In genomic region chr2:176534798-176535479, GRCh38 we compare ENCODE assay signal across 15 cellular contexts.
DNase-seq lines count a peak whose midpoint lies in the region; ATAC-seq and TF ChIP-seq lines count a peak whose summit lies in the region.
"Had no signal": no experiment of that assay in that cellular context is flagged by ENCODE, and none has a peak within 500 bp of the region (broad histone marks: within the 10 kb centered on the region; RNA-seq: fewer than 3 reads in every experiment).

No MANE protein-coding gene starts in this region.

- peaks cover 63% of the 10 kb centered on the region for H3K27me3 Mint-ChIP-seq in T-helper 17 cell

- H3K27ac ChIP-seq in thoracic aorta = no peak overlapping the region
- H3K27ac ChIP-seq in SK-N-SH (ENCODE audit: low read depth in 2 of 2, low read length in 1 of 2) = no peak overlapping the region

- H3K9me3 ChIP-seq in thoracic aorta (no peaks in the 10 kb centered on the region), T-helper 17 cell (ENCODE audit: control insufficient read depth, low read length, poor library complexity, severe bottlenecking) (no peaks in the 10 kb centered on the region), SK-N-SH (no peaks in the 10 kb centered on the region)

- 84% methylated on average over 9 of the region's 9 CpGs for whole genome bisulfite sequencing in SK-N-SH (ENCODE audit: low lambda C conversion rate)

- peaks cover 0 to 12% of the 10 kb centered on the region in 2 donors for H3K4me1 ChIP-seq in thoracic aorta (ENCODE audit: control insufficient read depth in 1 of 2, low read depth in 2 of 2)
- H3K4me1 ChIP-seq in SK-N-SH (ENCODE audit: control insufficient read depth in 1 of 2, insufficient read depth in 2 of 2, low read depth in 1 of 2, low read length in 1 of 2) = peaks cover 0 to 12% of the 10 kb centered on the region in 2 experiments; a peak in 3 of 4 replicates

- H3K79me2 ChIP-seq in SK-N-SH (ENCODE audit: insufficient read depth) = no peaks in the 10 kb centered on the region

- no peaks in the 10 kb centered on the region for H4K20me1 ChIP-seq in SK-N-SH (ENCODE audit: insufficient read depth)

- H3K4me2 ChIP-seq in SK-N-SH = no peak overlapping the region

- no peak overlapping the region for H3K9ac ChIP-seq in SK-N-SH

- TF ChIP-seq CTCF in fibroblast of villous mesenchyme (IDR thresholded peaks at IDR 0.05; ENCODE audit: insufficient read depth, low read depth, low read length) (no peak), thoracic aorta (IDR thresholded peaks at IDR 0.05) (no peak), SK-N-SH (IDR thresholded peaks at IDR 0.05) (no peak)

- H3K4me3 Mint-ChIP-seq in T-helper 17 cell = no peak overlapping the region
- H3K4me3 Mint-ChIP-seq: activated naive CD8-positive, alpha-beta T cell treated with anti-CD3 and anti-CD28 coated beads, Interleukin-2, amount 10 ng/mL, durations not matched to agents 7 days and 5 days; natural killer cell treated with Interleukin-12 subunit alpha and Interleukin-12 subunit beta and Interleukin-15 and Interleukin-18, amount 100 ng/mL, for 72 hours had no signal

- H3K4me1 Mint-ChIP-seq in T-helper 17 cell = no peaks in the 10 kb centered on the region
- H3K4me1 Mint-ChIP-seq: activated naive CD8-positive, alpha-beta T cell treated with anti-CD3 and anti-CD28 coated beads, Interleukin-2, amount 10 ng/mL, durations not matched to agents 7 days and 5 days had no signal

- POLR2A ChIA-PET in SK-N-SH (lab: Yijun Ruan, JAX) = no interaction called here

- no peaks in the 10 kb centered on the region for H3K36me3 Mint-ChIP-seq in T-helper 17 cell (ENCODE audit: low read depth)
- H3K36me3 Mint-ChIP-seq: activated naive CD8-positive, alpha-beta T cell treated with anti-CD3 and anti-CD28 coated beads, Interleukin-2, amount 10 ng/mL, durations not matched to agents 7 days and 5 days; natural killer cell treated with Interleukin-12 subunit alpha and Interleukin-12 subunit beta and Interleukin-15 and Interleukin-18, amount 100 ng/mL, for 72 hours had no signal

- H3K9me2 ChIP-seq in SK-N-SH = no peaks in the 10 kb centered on the region

- H3F3A ChIP-seq in SK-N-SH (replicated peaks; ENCODE audit: insufficient read depth) = no peaks in the 10 kb centered on the region

- DNase-seq in NCI-H510A treated with DMSO at 0.1 percent for 48 hours (lab: John Stamatoyannopoulos, UW) = peak; percentile 45
- no peak for DNase-seq in NCI-H510A (lab: John Stamatoyannopoulos, UW)
- peak; percentile 95 for DNase-seq in NCI-H748 (lab: John Stamatoyannopoulos, UW; ENCODE audit: unreplicated experiment)
- DNase-seq in fibroblast of villous mesenchyme (ENCODE audit: low read depth) = peak; percentile 26
- DNase-seq in thoracic aorta (ENCODE audit: low spot score) = no peak
- DNase-seq in activated T-cell treated with anti-CD3 and anti-CD28 coated beads, Interleukin-2, amount 50 U/mL, for 48 hours = no peak
- DNase-seq in T-helper 17 cell = no peak
- no peak for DNase-seq in SK-N-SH
- DNase-seq: activated CD4-positive, alpha-beta T cell treated with anti-CD3 and anti-CD28 coated beads, Interleukin-2, amount 50 U/mL, for 4 hours; activated naive CD8-positive, alpha-beta T cell treated with anti-CD3 and anti-CD28 coated beads, Interleukin-2, amount 10 ng/mL, durations not matched to agents 7 days and 5 days; effector memory CD4-positive, alpha-beta T cell; GDM1; NCI-H524; stimulated activated CD4-positive, alpha-beta T cell treated with anti-CD3 and anti-CD28 coated beads, Interleukin-15, amount 100 ng/mL, for 24 hours had no signal

- no peak for TF ChIP-seq RAD21 in SK-N-SH (IDR thresholded peaks at IDR 0.05; ENCODE audit: low read length)

- H2AFZ ChIP-seq in SK-N-SH (ENCODE audit: low read depth) = no peak overlapping the region

- no peaks in the 10 kb centered on the region for H3K36me3 ChIP-seq in thoracic aorta
- H3K36me3 ChIP-seq in SK-N-SH (replicated peaks in 1 of 2; ENCODE audit: control insufficient read depth in 1 of 2, insufficient read depth in 2 of 2, low read length in 1 of 2) = no peaks in the 10 kb centered on the region

- no peak for TF ChIP-seq EP300 in SK-N-SH (IDR thresholded peaks at IDR 0.05; ENCODE audit: borderline replicate concordance in 1 of 2, low read depth in 1 of 2, low read length in 1 of 2)

- no peak overlapping the region for H3K27ac Mint-ChIP-seq in T-helper 17 cell
- H3K27ac Mint-ChIP-seq: activated naive CD8-positive, alpha-beta T cell treated with anti-CD3 and anti-CD28 coated beads, Interleukin-2, amount 10 ng/mL, durations not matched to agents 7 days and 5 days; natural killer cell treated with Interleukin-12 subunit alpha and Interleukin-12 subunit beta and Interleukin-15 and Interleukin-18, amount 100 ng/mL, for 72 hours had no signal

- CTCF ChIA-PET in SK-N-SH (lab: Yijun Ruan, JAX) = interaction anchor here (0.6 to 1.9 kb wide), 6 partner anchors 10 to 419 kb away, joined by 3 to 10 read pairs (median 6); no protein-coding TSS in a partner anchor

- H3K4me3 ChIP-seq in fibroblast of villous mesenchyme (ENCODE audit: low read depth, low read length) = no peak overlapping the region
- no peak overlapping the region for H3K4me3 ChIP-seq in thoracic aorta
- H3K4me3 ChIP-seq in SK-N-SH (ENCODE audit: low read depth in 2 of 2, low read length in 1 of 2) = no peak overlapping the region

- ATAC-seq in thoracic aorta (ENCODE audit: insufficient number of reproducible peaks, low FRiP score, low read depth) (peak; percentile 26), T-helper 17 cell (no peak)
- ATAC-seq: natural killer cell treated with Interleukin-12 subunit alpha and Interleukin-12 subunit beta and Interleukin-15 and Interleukin-18, amount 100 ng/mL, for 72 hours had no signal

- H3K27me3 ChIP-seq in thoracic aorta (replicated peaks; ENCODE audit: insufficient read depth) (no peaks in the 10 kb centered on the region), SK-N-SH (ENCODE audit: insufficient read depth) (no peaks in the 10 kb centered on the region)

TF ChIP-seq in SK-N-SH, 30 proteins besides CTCF, POLR2A, EP300 and RAD21:
- TF ChIP-seq SIN3A (IDR thresholded peaks at IDR 0.05; ENCODE audit: borderline replicate concordance, low read depth, low read length) = no peak
- TF ChIP-seq NRF1 (IDR thresholded peaks at IDR 0.05; ENCODE audit: low read depth, low read length) = no peak
- no peak for TF ChIP-seq CHD2 (IDR thresholded peaks at IDR 0.05; ENCODE audit: low read length, partially characterized antibody)
- TF ChIP-seq FOXM1 (IDR thresholded peaks at IDR 0.05; ENCODE audit: low read depth) = no peak
- no peak for TF ChIP-seq REST (IDR thresholded peaks at IDR 0.05; ENCODE audit: low read depth, low read length)
- no peak for TF ChIP-seq USF2 (IDR thresholded peaks at IDR 0.05; ENCODE audit: borderline replicate concordance, low read depth, low read length)
- no peak for TF ChIP-seq JUND (IDR thresholded peaks at IDR 0.05)
- no peak for TF ChIP-seq NFIC (IDR thresholded peaks at IDR 0.05; ENCODE audit: borderline replicate concordance)
- no peak for TF ChIP-seq SMC3 (IDR thresholded peaks at IDR 0.05; ENCODE audit: low read depth, low read length)
- TF ChIP-seq ELF1 (IDR thresholded peaks at IDR 0.05) = no peak
- TF ChIP-seq MXI1 (IDR thresholded peaks at IDR 0.05; ENCODE audit: low read depth, low read length) = no peak

Comparison
In these comparisons a context has a peak if more than half of its experiments do, and no peak if none do; other contexts are left out.
1. DNase-seq: peak in NCI-H510A treated with DMSO at 0.1 percent for 48 hours (single experiment), NCI-H748 (single experiment) and fibroblast of villous mesenchyme (single experiment); none in NCI-H510A (single experiment), thoracic aorta (single experiment), activated T-cell treated with anti-CD3 and anti-CD28 coated beads, Interleukin-2, amount 50 U/mL, for 48 hours (0 of 2), T-helper 17 cell (0 of 3) and SK-N-SH (single experiment).